In genomic region chr6:142372348-142372747, GRCh38 we compare ENCODE assay signal across 18 cellular contexts.
DNase-seq lines count a peak whose midpoint lies in the region; ATAC-seq, FAIRE-seq and TF ChIP-seq lines count a peak whose summit lies in the region.
"Had no signal": no experiment of that assay in that cellular context is flagged by ENCODE, and none has a peak within 500 bp of the region (broad histone marks: within the 10 kb centered on the region; RNA-seq: fewer than 3 reads in every experiment).

No MANE protein-coding gene starts in this region.

- H3K79me2 ChIP-seq in HepG2 (ENCODE audit: insufficient read depth, low read length): peaks cover 68% of the 10 kb centered on the region
- peaks cover 2% of the 10 kb centered on the region for H3K79me2 ChIP-seq in keratinocyte (ENCODE audit: control insufficient read depth, insufficient read depth, low read length)

- no peak for TF ChIP-seq CTCF in HepG2 (CRISPR knock-in tag; IDR thresholded peaks at IDR 0.05)
- TF ChIP-seq CTCF in right lobe of liver (IDR thresholded peaks at IDR 0.05): no peak
- no peak for TF ChIP-seq CTCF in astrocyte of the spinal cord (IDR thresholded peaks at IDR 0.05; ENCODE audit: low read depth, low read length)
- peak in 1 of 3 experiments; percentile 29 for TF ChIP-seq CTCF in keratinocyte (optimal IDR thresholded peaks at IDR 0.05 in 1 of 3, IDR thresholded peaks at IDR 0.05 in 1 of 3, conservative IDR thresholded peaks at IDR 0.05 in 1 of 3; ENCODE audit: extremely low read depth in 1 of 3, insufficient read depth in 2 of 3, low read length in 3 of 3)

- TF ChIP-seq EP300 in HepG2 (IDR thresholded peaks at IDR 0.05; ENCODE audit: low read depth in 2 of 2, low read length in 2 of 2) (no peak), HepG2 (CRISPR knock-in tag; IDR thresholded peaks at IDR 0.05; ENCODE audit: borderline replicate concordance) (no peak)

- FAIRE-seq in HepG2 (lab: Jason Lieb, UNC): no peak
- peak; percentile 95 for FAIRE-seq in keratinocyte (lab: Jason Lieb, UNC)
- FAIRE-seq in urothelium cell line (lab: Jason Lieb, UNC): no peak
- FAIRE-seq: frontal cortex, GM12878 had no signal

- no peak for TF ChIP-seq RAD21 in HepG2 (CRISPR knock-in tag; IDR thresholded peaks at IDR 0.05)

- ATAC-seq in HepG2: no peak
- ATAC-seq in right lobe of liver: no peak
- ATAC-seq in HG03095 (IDR thresholded peaks at IDR 0.05; ENCODE audit: unreplicated experiment): no peak
- no peak for ATAC-seq in HG03135 (IDR thresholded peaks at IDR 0.05; ENCODE audit: unreplicated experiment)
- ATAC-seq: GM12878, left cardiac atrium had no signal

- dilution Hi-C loops in keratinocyte (cut with MboI; ENCODE audit: extremely low pct_ligation_motif_present, low sequenced_read_pairs): no loop called here

- in situ Hi-C loops in HepG2 (cut with HindIII; ENCODE audit: extremely low pct_ligation_motif_present, low pct_unique_long_range_greater_than_20kb): no loop called here
- in situ Hi-C loops in astrocyte of the spinal cord (cut with HindIII; ENCODE audit: low sequenced_read_pairs): no loop called here

- TF ChIP-seq POLR2A in HepG2 (IDR thresholded peaks at IDR 0.05; ENCODE audit: insufficient read depth in 1 of 2, low read depth in 2 of 2, low read length in 2 of 2) (no peak), right lobe of liver (IDR thresholded peaks at IDR 0.05) (no peak)

- H3K27ac ChIP-seq in HepG2 (ENCODE audit: extremely low read length, insufficient read depth, low read length): peak overlapping the region; percentile 74
- H3K27ac ChIP-seq in right lobe of liver: peak overlapping the region in 1 of 3 donors; percentile 84
- H3K27ac ChIP-seq in keratinocyte (ENCODE audit: control insufficient read depth, insufficient read depth, low read length): peak overlapping the region; percentile 68
- H3K27ac ChIP-seq: uterus, VCaP had no signal

- no peak overlapping the region for H3K9ac ChIP-seq in HepG2 (ENCODE audit: insufficient read depth, low read depth, low read length)
- H3K9ac ChIP-seq in keratinocyte (ENCODE audit: control insufficient read depth, extremely low read depth, insufficient read depth, low read length): no peak overlapping the region

- no peak overlapping the region; the same call in 1 of the 2 replicates for H3K4me2 ChIP-seq in HepG2 (ENCODE audit: low read depth, low read length)
- peak overlapping the region; percentile 39 for H3K4me2 ChIP-seq in keratinocyte (ENCODE audit: control insufficient read depth, extremely low read depth, insufficient read depth, low read depth, low read length)

- H3K4me3 ChIP-seq in HepG2 (replicated peaks in 1 of 3; ENCODE audit: insufficient read depth in 1 of 3, low read depth in 2 of 3, low read length in 3 of 3) (no peak overlapping the region), right lobe of liver (no peak overlapping the region), astrocyte of the spinal cord (ENCODE audit: low read depth, low read length) (no peak overlapping the region), keratinocyte (ENCODE audit: control insufficient read depth in 2 of 3, extremely low read depth in 1 of 3, insufficient read depth in 2 of 3, low read depth in 1 of 3, low read length in 3 of 3) (no peak overlapping the region)
- H3K4me3 ChIP-seq: GM12878, uterus had no signal

- no TSS peak for BruUV-seq in HepG2 (replicated peaks; lab: Mats Ljungman, UMichigan)

- H3K9me3 ChIP-seq in HepG2 (ENCODE audit: low read length): no peaks in the 10 kb centered on the region
- H3K9me3 ChIP-seq in right lobe of liver: no peaks in the 10 kb centered on the region
- no peaks in the 10 kb centered on the region for H3K9me3 ChIP-seq in keratinocyte (ENCODE audit: control insufficient read depth, low read depth, low read length)
- H3K9me3 ChIP-seq: uterus had no signal

- POLR2A ChIA-PET in HepG2 (lab: Yijun Ruan, JAX): interaction anchor here (1.1 to 3.6 kb wide), 4 partner anchors 11 to 112 kb away, joined by 3 to 19 read pairs (median 7); no protein-coding TSS in a partner anchor

- intact Hi-C loops in HepG2 (cut with micrococcal nuclease; ENCODE audit: unreplicated experiment): no loop called here
- intact Hi-C loops in right lobe of liver (cut with DNase I): no loop called here

- H3K9me1 ChIP-seq in keratinocyte (ENCODE audit: control insufficient read depth, extremely low read depth, insufficient read depth, low read length): no peaks in the 10 kb centered on the region

- H4K20me1 ChIP-seq in HepG2 (ENCODE audit: insufficient read depth, low read length) (no peaks in the 10 kb centered on the region), keratinocyte (ENCODE audit: control insufficient read depth, extremely low read depth, insufficient read depth, low read length) (no peaks in the 10 kb centered on the region)

- H3K36me3 ChIP-seq in HepG2 (replicated peaks in 1 of 2; ENCODE audit: control insufficient read depth in 1 of 2, insufficient read depth in 2 of 2, low read length in 2 of 2) (peaks cover 12 to 33% of the 10 kb centered on the region in 2 experiments), right lobe of liver (peaks cover 0 to 3% (median 0%) of the 10 kb centered on the region in 4 donors), keratinocyte (ENCODE audit: control insufficient read depth in 2 of 2, extremely low read depth in 1 of 2, insufficient read depth in 2 of 2, low read length in 2 of 2) (no peaks in the 10 kb centered on the region)
- H3K36me3 ChIP-seq: uterus had no signal

- WGBS in HepG2 (ENCODE audit: low lambda C conversion rate): 89% methylated on average over 2 of the region's 2 CpGs
- WGBS in right lobe of liver (ENCODE audit: insufficient coverage, low coverage, low lambda C conversion rate, missing lambda C conversion rate): 64% methylated on average over 2 of the region's 2 CpGs

- H2AFZ ChIP-seq in HepG2 (ENCODE audit: low read length): no peak overlapping the region
- no peak overlapping the region for H2AFZ ChIP-seq in keratinocyte (ENCODE audit: control insufficient read depth, low read length)

- H3K27me3 ChIP-seq in HepG2 (ENCODE audit: control insufficient read depth in 1 of 2, insufficient read depth in 2 of 2, low read length in 2 of 2): no peaks in the 10 kb centered on the region
- H3K27me3 ChIP-seq in right lobe of liver: no peaks in the 10 kb centered on the region
- no peaks in the 10 kb centered on the region for H3K27me3 ChIP-seq in keratinocyte (ENCODE audit: control insufficient read depth, extremely low read depth, insufficient read depth, low read length)
- H3K27me3 ChIP-seq: uterus had no signal

- DNase-seq in HepG2 (ENCODE audit: low spot score) (no peak), right lobe of liver (no peak), astrocyte of the spinal cord (ENCODE audit: low read depth, low spot score) (peak; percentile 54), keratinocyte (ENCODE audit: low read depth, low spot score) (peak; percentile 75), urothelium cell line (ENCODE audit: low spot score) (peak; percentile 74), RKO (ENCODE audit: low spot score) (no peak)
- DNase-seq: activated naive CD8-positive, alpha-beta T cell treated with anti-CD3 and anti-CD28 coated beads, Interleukin-2, amount 10 ng/mL, durations not matched to agents 7 days and 5 days; DMS153; left cardiac atrium; NCI-H1436; NCI-H526 treated with DMSO at 0.1 percent for 48 hours; Right ventricle myocardium superior; uterus had no signal

- CTCF ChIA-PET in HepG2 (lab: Yijun Ruan, JAX; ENCODE audit: low intra/inter-chr PET ratio, low total read pairs): no interaction called here

- H3K4me1 ChIP-seq in HepG2 (ENCODE audit: insufficient read depth, low read length): peaks cover 66% of the 10 kb centered on the region
- peaks cover 0 to 47% (median 19%) of the 10 kb centered on the region in 4 donors for H3K4me1 ChIP-seq in right lobe of liver
- peaks cover 52% of the 10 kb centered on the region for H3K4me1 ChIP-seq in keratinocyte (ENCODE audit: control insufficient read depth, extremely low read depth, insufficient read depth, low read length)
- H3K4me1 ChIP-seq: uterus had no signal

TF ChIP-seq in HepG2, 621 proteins besides CTCF, POLR2A, EP300 and RAD21 (continues in another document):
- TF ChIP-seq, protein P1, sequence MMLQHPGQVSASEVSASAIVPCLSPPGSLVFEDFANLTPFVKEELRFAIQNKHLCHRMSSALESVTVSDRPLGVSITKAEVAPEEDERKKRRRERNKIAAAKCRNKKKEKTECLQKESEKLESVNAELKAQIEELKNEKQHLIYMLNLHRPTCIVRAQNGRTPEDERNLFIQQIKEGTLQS (CRISPR knock-in tag; IDR thresholded peaks at IDR 0.05): peak; percentile 55; the same call in 1 of the 2 replicates
- TF ChIP-seq ZNF710 (CRISPR knock-in tag; IDR thresholded peaks at IDR 0.05; ENCODE audit: borderline replicate concordance): no peak
- no peak for TF ChIP-seq ZNF549 (CRISPR knock-in tag; IDR thresholded peaks at IDR 0.05)
- TF ChIP-seq ZNF367 (CRISPR knock-in tag; IDR thresholded peaks at IDR 0.05; ENCODE audit: borderline replicate concordance): no peak
- TF ChIP-seq ZNF841 (CRISPR knock-in tag; IDR thresholded peaks at IDR 0.05; ENCODE audit: borderline replicate concordance): no peak
- TF ChIP-seq ATF1 (CRISPR knock-in tag; IDR thresholded peaks at IDR 0.05): 0 out of 2 replicates have a peak, but pooled peaks have one; percentile 15
- TF ChIP-seq SKI (IDR thresholded peaks at IDR 0.05; ENCODE audit: partially characterized antibody): no peak
- no peak for TF ChIP-seq MIXL1 (CRISPR knock-in tag; IDR thresholded peaks at IDR 0.05)
- no peak for TF ChIP-seq ZNF747 (CRISPR knock-in tag; IDR thresholded peaks at IDR 0.05; ENCODE audit: borderline replicate concordance)
- no peak for TF ChIP-seq NFATC3 (CRISPR knock-in tag; IDR thresholded peaks at IDR 0.05)
- no peak; the same call in 1 of the 2 replicates for TF ChIP-seq KAT8 (CRISPR knock-in tag; IDR thresholded peaks at IDR 0.05)
- no peak for TF ChIP-seq NFYB (CRISPR knock-in tag; IDR thresholded peaks at IDR 0.05)
- peak; percentile 98 for TF ChIP-seq RBM22 (optimal IDR thresholded peaks at IDR 0.05; ENCODE audit: low read length)

Comparison
In these comparisons a context has a peak if more than half of its experiments do, and no peak if none do; other contexts are left out.
1. DNase-seq: peak in astrocyte of the spinal cord (single experiment), keratinocyte (single experiment) and urothelium cell line (single experiment); none in HepG2 (single experiment), right lobe of liver (0 of 3) and RKO (single experiment).